ENCODE assay signal across 12 cellular contexts in genomic region chr10:55627526-55628170, GRCh38.
DNase-seq lines count a peak whose midpoint lies in the region; ATAC-seq and TF ChIP-seq lines count a peak whose summit lies in the region.
"Had no signal": no experiment of that assay in that cellular context is flagged by ENCODE, and none has a peak within 500 bp of the region (broad histone marks: within the 10 kb centered on the region; RNA-seq: fewer than 3 reads in every experiment).

No MANE protein-coding gene starts in this region.

- H3K4me1 ChIP-seq in HUES48 (ENCODE audit: control insufficient read depth, insufficient read depth, low read length) (peaks cover 6% of the 10 kb centered on the region; the same call in 1 of the 2 replicates), smooth muscle cell (ENCODE audit: low read depth) (peaks cover 8% of the 10 kb centered on the region)

- no peaks in the 10 kb centered on the region for H3K79me2 ChIP-seq in smooth muscle cell (ENCODE audit: low read depth)

- peak overlapping the region; percentile 62 for H2AFZ ChIP-seq in smooth muscle cell (ENCODE audit: low read depth)

- DNase-seq in astrocyte of the hippocampus (ENCODE audit: low read depth, low spot score), result peak; percentile 37
- peak; percentile 78 for DNase-seq in islet precursor cell
- DNase-seq in smooth muscle cell (lab: John Stamatoyannopoulos, UW; ENCODE audit: unreplicated experiment), result no peak
- DNase-seq in SW480 (ENCODE audit: low spot score), result no peak
- no peak for DNase-seq in inferior parietal cortex (ENCODE audit: extremely low spot score)
- DNase-seq: activated CD8-positive, alpha-beta memory T cell treated with anti-CD3 and anti-CD28 coated beads for 24 hours; activated naive CD8-positive, alpha-beta T cell treated with anti-CD3 and anti-CD28 coated beads for 36 hours; CD4-positive, CD25-positive, alpha-beta regulatory T cell; NCI-H187 treated with DMSO at 0.1 percent for 48 hours had no signal

- TF ChIP-seq CTCF in smooth muscle cell (IDR thresholded peaks at IDR 0.05; ENCODE audit: borderline replicate concordance, insufficient read depth, poor library complexity, severe bottlenecking), result no peak

- H3F3A ChIP-seq in smooth muscle cell (ENCODE audit: low read depth), result no peaks in the 10 kb centered on the region

- ATAC-seq in HG02610 (IDR thresholded peaks at IDR 0.05; ENCODE audit: unreplicated experiment) (no peak), GM18502 (IDR thresholded peaks at IDR 0.05; ENCODE audit: poor library complexity, unreplicated experiment) (no peak)

- 3% methylated on average over 28 of the region's 28 CpGs for WGBS in smooth muscle cell (ENCODE audit: low lambda C conversion rate)

- H3K27ac ChIP-seq in HUES48 (ENCODE audit: low read depth, low read length) (no peak overlapping the region), smooth muscle cell (ENCODE audit: low read depth) (no peak overlapping the region)

- H3K9ac ChIP-seq in HUES48 (ENCODE audit: low read depth, low read length) (no peak overlapping the region), smooth muscle cell (ENCODE audit: low read depth) (no peak overlapping the region)

- H3K4me3 ChIP-seq in HUES48 (ENCODE audit: low read depth, low read length) (peak overlapping the region; percentile 74), smooth muscle cell (peak overlapping the region; percentile 49)

- H3K4me2 ChIP-seq in smooth muscle cell, result peak overlapping the region; percentile 89

- H3K27me3 ChIP-seq in HUES48 (ENCODE audit: control insufficient read depth, insufficient read depth, low read length) (peaks cover 9% of the 10 kb centered on the region), smooth muscle cell (ENCODE audit: low read depth) (peaks cover 21% of the 10 kb centered on the region)

- no peaks in the 10 kb centered on the region for H3K36me3 ChIP-seq in HUES48 (ENCODE audit: control insufficient read depth, insufficient read depth, low read length)
- H3K36me3 ChIP-seq in smooth muscle cell (ENCODE audit: low read depth), result no peaks in the 10 kb centered on the region

- no peaks in the 10 kb centered on the region for H4K20me1 ChIP-seq in smooth muscle cell (ENCODE audit: low read depth)

- H3K9me3 ChIP-seq in HUES48 (ENCODE audit: control insufficient read depth, insufficient read depth, low read length) (no peaks in the 10 kb centered on the region), smooth muscle cell (replicated peaks; ENCODE audit: low read depth) (no peaks in the 10 kb centered on the region)

Comparison
In these comparisons a context has a peak if more than half of its experiments do, and no peak if none do; other contexts are left out.
1. DNase-seq: peak in astrocyte of the hippocampus (single experiment) and islet precursor cell (single experiment); none in smooth muscle cell (single experiment), SW480 (single experiment) and inferior parietal cortex (single experiment).